In the genomic region with DNA sequence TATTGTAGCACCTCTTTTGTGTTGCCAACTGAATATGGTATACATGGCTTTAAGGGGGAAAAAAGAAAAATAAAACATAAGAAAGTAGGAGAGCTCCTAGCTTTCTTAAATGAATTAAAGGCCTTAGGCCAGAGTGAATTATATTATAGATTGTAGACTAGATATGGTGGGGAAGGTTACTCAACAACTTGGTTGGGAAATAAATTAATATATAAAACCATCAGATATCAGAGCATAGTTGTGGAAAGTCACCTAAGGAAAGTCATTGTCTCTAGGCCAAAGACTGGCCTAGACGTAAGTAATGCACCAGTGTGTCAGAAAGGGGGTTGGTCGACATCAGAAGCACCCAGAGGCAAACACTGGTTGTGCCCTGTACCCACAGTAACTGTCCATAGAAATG, we compare ENCODE assay signal across 12 cellular contexts.
DNase-seq lines count a peak whose midpoint lies in the region; ATAC-seq and TF ChIP-seq lines count a peak whose summit lies in the region.
"Had no signal": no experiment of that assay in that cellular context is flagged by ENCODE, and none has a peak within 500 bp of the region (broad histone marks: within the 10 kb centered on the region; RNA-seq: fewer than 3 reads in every experiment).

No MANE protein-coding gene starts in this region.

- peaks cover 14% of the 10 kb centered on the region for H3K4me1 ChIP-seq in foreskin keratinocyte

- CTCF ChIA-PET in activated CD4-positive, alpha-beta memory T cell treated with anti-CD3 and anti-CD28 coated beads, Interleukin-2, amount 10 ng/mL, durations not matched to agents 7 days and 5 days (lab: Charles Lee), result interaction anchor here (1.9 kb wide), 1 partner anchor 605 kb away, joined by 7 read pairs; no protein-coding TSS in a partner anchor

- POLR2A ChIA-PET in activated CD4-positive, alpha-beta memory T cell treated with anti-CD3 and anti-CD28 coated beads, Interleukin-2, amount 10 ng/mL, durations not matched to agents 7 days and 5 days (lab: Charles Lee), result interaction anchor here (0.7 to 2.2 kb wide), 8 partner anchors 12 to 610 kb away, joined by 3 to 8 read pairs (median 6); partner anchors contain the start of gene ZFP36L1

- no peak for DNase-seq in T-helper 1 cell
- no peak for DNase-seq in activated CD4-positive, alpha-beta memory T cell treated with anti-CD3 and anti-CD28 coated beads, Interleukin-2, amount 10 ng/mL, durations not matched to agents 7 days and 5 days
- no peak for DNase-seq in foreskin keratinocyte
- DNase-seq in AG08395 (ENCODE audit: low spot score), result no peak
- DNase-seq: NCI-H1694 had no signal

- no peak for ATAC-seq in foreskin keratinocyte
- ATAC-seq in stimulated activated memory B cell treated with anti-CD40 and anti-IgM and Interleukin-4, amounts not matched to agents 10 μg/mL and 1 μg/mL and 100 μg/mL, for 72 hours, result no peak
- no peak for ATAC-seq in GM21737 (IDR thresholded peaks at IDR 0.05; ENCODE audit: unreplicated experiment)
- ATAC-seq in GM19035 (IDR thresholded peaks at IDR 0.05; ENCODE audit: unreplicated experiment), result no peak
- ATAC-seq: GM23338 had no signal

- H3K9me3 Mint-ChIP-seq in T-helper 1 cell treated with Interleukin-12 subunit alpha and Interleukin-12 subunit beta and Interleukin-4 antibody, amounts not matched to agents 30 μg/mL and 1 μg/mL, for 36 hours, result no peaks in the 10 kb centered on the region
- no peaks in the 10 kb centered on the region for H3K9me3 Mint-ChIP-seq in activated CD4-positive, alpha-beta memory T cell treated with anti-CD3 and anti-CD28 coated beads, Interleukin-2, amount 10 ng/mL, durations not matched to agents 7 days and 5 days
- no peaks in the 10 kb centered on the region for H3K9me3 Mint-ChIP-seq in stimulated activated memory B cell treated with anti-CD40 and anti-IgM and Interleukin-4, amounts not matched to agents 10 μg/mL and 1 μg/mL and 100 μg/mL, for 72 hours
- H3K9me3 Mint-ChIP-seq: GM23338 had no signal

- H3K4me3 Mint-ChIP-seq in T-helper 1 cell treated with Interleukin-12 subunit alpha and Interleukin-12 subunit beta and Interleukin-4 antibody, amounts not matched to agents 30 μg/mL and 1 μg/mL, for 36 hours, result no peak overlapping the region
- no peak overlapping the region for H3K4me3 Mint-ChIP-seq in activated CD4-positive, alpha-beta memory T cell treated with anti-CD3 and anti-CD28 coated beads, Interleukin-2, amount 10 ng/mL, durations not matched to agents 7 days and 5 days
- H3K4me3 Mint-ChIP-seq in stimulated activated memory B cell treated with anti-CD40 and anti-IgM and Interleukin-4, amounts not matched to agents 10 μg/mL and 1 μg/mL and 100 μg/mL, for 72 hours, result no peak overlapping the region
- H3K4me3 Mint-ChIP-seq: GM23338 had no signal

- peak overlapping the region; percentile 67 for H3K27ac ChIP-seq in foreskin keratinocyte
- H3K27ac ChIP-seq: 22Rv1, SK-N-MC had no signal

- H3K36me3 Mint-ChIP-seq in T-helper 1 cell treated with Interleukin-12 subunit alpha and Interleukin-12 subunit beta and Interleukin-4 antibody, amounts not matched to agents 30 μg/mL and 1 μg/mL, for 36 hours (ENCODE audit: low read depth), result peaks cover 4% of the 10 kb centered on the region
- peaks cover 4% of the 10 kb centered on the region for H3K36me3 Mint-ChIP-seq in activated CD4-positive, alpha-beta memory T cell treated with anti-CD3 and anti-CD28 coated beads, Interleukin-2, amount 10 ng/mL, durations not matched to agents 7 days and 5 days (ENCODE audit: low read depth)
- H3K36me3 Mint-ChIP-seq in stimulated activated memory B cell treated with anti-CD40 and anti-IgM and Interleukin-4, amounts not matched to agents 10 μg/mL and 1 μg/mL and 100 μg/mL, for 72 hours, result no peaks in the 10 kb centered on the region

- H3K27ac Mint-ChIP-seq in T-helper 1 cell treated with Interleukin-12 subunit alpha and Interleukin-12 subunit beta and Interleukin-4 antibody, amounts not matched to agents 30 μg/mL and 1 μg/mL, for 36 hours, result peak overlapping the region; percentile 81
- H3K27ac Mint-ChIP-seq in activated CD4-positive, alpha-beta memory T cell treated with anti-CD3 and anti-CD28 coated beads, Interleukin-2, amount 10 ng/mL, durations not matched to agents 7 days and 5 days, result peak overlapping the region; percentile 87
- H3K27ac Mint-ChIP-seq in stimulated activated memory B cell treated with anti-CD40 and anti-IgM and Interleukin-4, amounts not matched to agents 10 μg/mL and 1 μg/mL and 100 μg/mL, for 72 hours, result peak overlapping the region; percentile 72
- H3K27ac Mint-ChIP-seq: GM23338 had no signal

- H3K4me1 Mint-ChIP-seq in T-helper 1 cell treated with Interleukin-12 subunit alpha and Interleukin-12 subunit beta and Interleukin-4 antibody, amounts not matched to agents 30 μg/mL and 1 μg/mL, for 36 hours (ENCODE audit: low read depth), result peaks cover 39% of the 10 kb centered on the region
- H3K4me1 Mint-ChIP-seq in activated CD4-positive, alpha-beta memory T cell treated with anti-CD3 and anti-CD28 coated beads, Interleukin-2, amount 10 ng/mL, durations not matched to agents 7 days and 5 days, result peaks cover 35% of the 10 kb centered on the region
- peaks cover 43% of the 10 kb centered on the region for H3K4me1 Mint-ChIP-seq in stimulated activated memory B cell treated with anti-CD40 and anti-IgM and Interleukin-4, amounts not matched to agents 10 μg/mL and 1 μg/mL and 100 μg/mL, for 72 hours

- no peaks in the 10 kb centered on the region for H3K27me3 ChIP-seq in foreskin keratinocyte

- no peaks in the 10 kb centered on the region for H3K27me3 Mint-ChIP-seq in T-helper 1 cell treated with Interleukin-12 subunit alpha and Interleukin-12 subunit beta and Interleukin-4 antibody, amounts not matched to agents 30 μg/mL and 1 μg/mL, for 36 hours (ENCODE audit: low read depth)
- H3K27me3 Mint-ChIP-seq in activated CD4-positive, alpha-beta memory T cell treated with anti-CD3 and anti-CD28 coated beads, Interleukin-2, amount 10 ng/mL, durations not matched to agents 7 days and 5 days, result no peaks in the 10 kb centered on the region
- H3K27me3 Mint-ChIP-seq in stimulated activated memory B cell treated with anti-CD40 and anti-IgM and Interleukin-4, amounts not matched to agents 10 μg/mL and 1 μg/mL and 100 μg/mL, for 72 hours, result no peaks in the 10 kb centered on the region

- TF ChIP-seq CTCF in foreskin keratinocyte (conservative IDR thresholded peaks at IDR 0.05), result no peak
